ENCODE assay signal across 19 cellular contexts in the genomic region with DNA sequence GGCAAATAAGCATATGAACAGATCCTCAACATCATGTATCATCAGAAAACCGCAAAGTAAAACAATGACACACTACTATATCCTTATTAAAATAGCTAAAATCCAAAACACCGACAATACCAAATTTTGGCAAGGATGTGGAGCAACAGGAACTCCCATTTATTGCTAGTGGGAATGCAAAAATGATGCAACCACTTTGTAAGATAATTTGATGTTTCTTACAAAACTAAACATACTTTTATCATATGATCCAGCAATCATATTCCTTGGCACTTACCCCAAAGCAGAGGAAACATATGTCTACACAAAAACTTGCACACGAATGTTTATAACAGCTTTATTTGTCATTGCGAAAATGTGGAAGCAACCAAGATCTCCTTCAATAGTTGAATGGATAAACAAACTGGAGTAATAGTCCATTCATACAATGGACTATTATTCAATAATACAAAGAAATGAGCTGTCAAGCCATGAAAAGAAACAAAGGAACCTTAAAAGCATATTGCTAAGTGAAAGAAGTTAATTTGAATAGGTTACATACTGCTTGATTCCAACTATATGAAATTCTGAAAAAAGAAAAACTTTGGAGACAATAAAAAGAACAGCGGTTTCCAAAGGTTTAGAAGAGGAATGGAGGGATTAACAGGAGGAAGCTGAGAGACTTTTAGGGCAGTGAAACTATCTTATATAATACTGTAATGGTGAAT.
"Had no signal": no experiment of that assay in that cellular context is flagged by ENCODE, and none has a peak within 500 bp of the region (broad histone marks: within the 10 kb centered on the region; RNA-seq: fewer than 3 reads in every experiment).

No MANE protein-coding gene starts in this region.

- H3K27ac ChIP-seq: body of pancreas, dorsolateral prefrontal cortex, left ventricle myocardium inferior, spleen, tibial artery, WERI-Rb-1 had no signal

- H3K4me3 Mint-ChIP-seq: endodermal cell, nephron progenitor cell had no signal

- H3K4me1 ChIP-seq: body of pancreas, spleen, tibial artery had no signal

- DNase-seq: activated CD4-positive, alpha-beta T cell treated with anti-CD3 and anti-CD28 coated beads for 1 hour; activated CD8-positive, alpha-beta memory T cell treated with anti-CD3 and anti-CD28 coated beads for 24 hours; activated CD8-positive, alpha-beta memory T cell treated with anti-CD3 and anti-CD28 coated beads, Interleukin-2, amount 50 U/mL, for 48 hours; activated gamma-delta T cell treated with Interleukin-2 at 50 U/mL for 16 hours; body of pancreas; caudate nucleus; dorsolateral prefrontal cortex; endodermal cell; left ventricle myocardium inferior; nephron progenitor cell; nucleus accumbens; retina; spleen; stimulated activated naive CD4-positive, alpha-beta T cell; substantia nigra; tibial artery; WERI-Rb-1 had no signal

- H3K27me3 ChIP-seq: body of pancreas, dorsolateral prefrontal cortex, spleen, tibial artery had no signal

- H3K9me3 ChIP-seq: body of pancreas had no signal

- H3K4me3 ChIP-seq: body of pancreas, dorsolateral prefrontal cortex, left ventricle myocardium inferior, spleen, tibial artery had no signal

- H3K27ac Mint-ChIP-seq: activated naive CD4-positive, alpha-beta T cell treated with anti-CD3 and anti-CD28 coated beads, Interleukin-2, amount 50 U/mL, for 72 hours; endodermal cell; nephron progenitor cell had no signal

- H3K4me1 Mint-ChIP-seq: endodermal cell, nephron progenitor cell had no signal

- FAIRE-seq: keratinocyte had no signal
